In the genomic region with DNA sequence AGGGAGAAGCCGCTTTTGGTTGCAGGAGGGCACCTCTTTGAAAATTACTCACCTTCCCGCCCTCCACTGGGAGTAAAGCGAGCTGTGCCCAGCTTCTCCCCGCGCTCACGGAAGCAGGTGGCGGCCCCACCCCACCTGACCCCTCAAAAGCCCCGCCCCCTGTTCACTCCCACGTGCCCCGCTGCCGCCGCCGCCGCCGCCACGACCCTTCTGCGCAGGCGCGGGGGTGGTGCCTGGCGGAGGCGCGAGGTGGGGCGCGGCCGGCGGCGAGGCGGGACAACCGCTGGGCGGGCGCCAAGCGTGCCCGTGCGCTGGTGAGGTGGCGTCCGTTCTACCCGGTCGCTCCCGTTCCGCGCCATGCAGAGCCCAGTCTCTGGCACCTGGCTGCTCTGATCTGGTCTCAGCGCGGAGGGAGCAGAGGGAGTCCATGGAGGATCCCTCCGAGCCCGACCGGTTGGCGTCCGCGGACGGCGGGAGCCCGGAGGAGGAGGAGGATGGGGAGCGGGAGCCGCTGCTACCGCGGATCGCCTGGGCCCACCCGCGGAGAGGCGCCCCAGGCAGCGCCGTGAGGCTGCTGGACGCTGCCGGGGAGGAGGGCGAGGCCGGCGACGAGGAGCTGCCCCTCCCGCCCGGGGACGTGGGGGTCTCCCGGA, we compare ENCODE assay signal across 8 cellular contexts. TPM values are rescaled to one million over a fixed set of nuclear protein-coding genes. Genes with fewer than 3 reads are reported as not detected.
A peak's percentile ranks its signal among the peaks of the same experiment; 100 is the strongest.
DNase-seq lines count a peak whose midpoint lies in the region; ATAC-seq and TF ChIP-seq lines count a peak whose summit lies in the region.

PI4K2B (plus strand) TSS at position 297 of the 653 bp plus-strand sequence; CDS start at position 428, 131 bp downstream.

- DNase-seq in BJ (ENCODE audit: low read depth) (no peak), NCI-H526 (lab: John Stamatoyannopoulos, UW) (peak; percentile 71 to 96), coronary artery (ENCODE audit: low spot score) (peak; percentile 89), left lobe of liver (ENCODE audit: low spot score) (peak; percentile 94)
- DNase-seq in activated CD4-positive, alpha-beta T cell treated with anti-CD3 and anti-CD28 coated beads, Interleukin-2, amount 10 ng/mL, durations not matched to agents 24 days and 14 days: peak; percentile 98
- peak; percentile 93 to 96 for DNase-seq in stimulated activated CD4-positive, alpha-beta T cell treated with anti-CD3 and anti-CD28 coated beads, Interleukin-2, amount 100 ng/mL, for 48 hours

- ATAC-seq in GM19324 (IDR thresholded peaks at IDR 0.05; ENCODE audit: low FRiP score, unreplicated experiment): peak; percentile 89
- peak; percentile 65 for ATAC-seq in HG03460 (IDR thresholded peaks at IDR 0.05; ENCODE audit: unreplicated experiment)
- peak; percentile 87 for ATAC-seq in left lobe of liver

- peaks cover 32% of the 10 kb centered on the region for H3K36me3 Mint-ChIP-seq in activated CD4-positive, alpha-beta T cell treated with anti-CD3 and anti-CD28 coated beads, Interleukin-2, amount 10 ng/mL, durations not matched to agents 24 days and 14 days (ENCODE audit: low read depth)

- peak within 1 kb of the TSS; percentile 92 for H3K4me3 Mint-ChIP-seq in activated CD4-positive, alpha-beta T cell treated with anti-CD3 and anti-CD28 coated beads, Interleukin-2, amount 10 ng/mL, durations not matched to agents 24 days and 14 days

- H3K27ac ChIP-seq in coronary artery: peak within 1 kb of the TSS; percentile 96 to 99

- H3K36me3 ChIP-seq in BJ (ENCODE audit: control insufficient read depth, insufficient read depth, low read length): no peaks in the 10 kb centered on the region

- H3K4me3 ChIP-seq in BJ (ENCODE audit: low read depth, low read length) (peak within 1 kb of the TSS; percentile 99), coronary artery (peak within 1 kb of the TSS; percentile 94)

- CTCF ChIA-PET in BJ (lab: Yijun Ruan, JAX): interaction anchor here (0.8 to 2.2 kb wide), 4 partner anchors 11 to 133 kb away, joined by 3 to 5 read pairs (median 3); no protein-coding TSS in a partner anchor

- POLR2A ChIA-PET in BJ (lab: Charles Lee): no interaction called here

- H3K4me1 Mint-ChIP-seq in activated CD4-positive, alpha-beta T cell treated with anti-CD3 and anti-CD28 coated beads, Interleukin-2, amount 10 ng/mL, durations not matched to agents 24 days and 14 days: peaks cover 21% of the 10 kb centered on the region

- H3K27ac Mint-ChIP-seq in activated CD4-positive, alpha-beta T cell treated with anti-CD3 and anti-CD28 coated beads, Interleukin-2, amount 10 ng/mL, durations not matched to agents 24 days and 14 days: peak within 1 kb of the TSS; percentile 97

- intact Hi-C loops in activated CD4-positive, alpha-beta T cell treated with anti-CD3 and anti-CD28 coated beads, Interleukin-2, amount 10 ng/mL, durations not matched to agents 24 days and 14 days (cut with micrococcal nuclease): loop anchor here (1.0 to 5.0 kb wide), 7 partner anchors 19 to 143 kb away; partner anchors contain the start of genes ANAPC4, SEPSECS and ZCCHC4

- H3K27me3 ChIP-seq in BJ (ENCODE audit: control insufficient read depth, insufficient read depth, low read length): no peaks in the 10 kb centered on the region

- no peaks in the 10 kb centered on the region for H3K27me3 Mint-ChIP-seq in activated CD4-positive, alpha-beta T cell treated with anti-CD3 and anti-CD28 coated beads, Interleukin-2, amount 10 ng/mL, durations not matched to agents 24 days and 14 days

- no peak for TF ChIP-seq CTCF in BJ (IDR thresholded peaks at IDR 0.05; ENCODE audit: insufficient read depth, low read depth, low read length)
- TF ChIP-seq CTCF in coronary artery (IDR thresholded peaks at IDR 0.05): no peak

- peaks cover 12% of the 10 kb centered on the region for H3K9me3 Mint-ChIP-seq in activated CD4-positive, alpha-beta T cell treated with anti-CD3 and anti-CD28 coated beads, Interleukin-2, amount 10 ng/mL, durations not matched to agents 24 days and 14 days

RNA-seq across cellular contexts. Expression of gene PI4K2B, which starts in this region (rescaled TPM):
- polyA plus RNA-seq in BJ (2011; rRNA removed): 4.3 and 8.9 TPM in 2 replicates
- 2.1 and 2.6 TPM in 2 replicates for polyA minus RNA-seq in BJ (2011; rRNA and poly(A)+ RNA removed)
- total RNA-seq in activated CD4-positive, alpha-beta T cell treated with anti-CD3 and anti-CD28 coated beads, Interleukin-2, amount 10 ng/mL, durations not matched to agents 24 days and 14 days: 32.8 and 34.2 TPM in 2 replicates
- total RNA-seq in left lobe of liver: 23.0 TPM
